11 cellular contexts compared by ENCODE assay signal in genomic region chr19:34310494-34310981, GRCh38. TPM values are rescaled to one million over a fixed set of nuclear protein-coding genes. Genes with fewer than 3 reads are reported as not detected.
DNase-seq lines count a peak whose midpoint lies in the region; ATAC-seq and TF ChIP-seq lines count a peak whose summit lies in the region.
"Had no signal": no experiment of that assay in that cellular context is flagged by ENCODE, and none has a peak within 500 bp of the region (broad histone marks: within the 10 kb centered on the region; RNA-seq: fewer than 3 reads in every experiment).

No MANE protein-coding gene starts in this region.

- CTCF ChIA-PET in HEK293 (lab: Yijun Ruan, JAX): interaction anchor here (1.0 kb wide), 1 partner anchor 11 kb away, joined by 3 read pairs; no protein-coding TSS in a partner anchor

- POLR2A ChIA-PET in HEK293 (lab: Yijun Ruan, JAX): no interaction called here

- DNase-seq in Ammon's horn (ENCODE audit: low spot score) (peak; percentile 57), SHP77 treated with DMSO at 0.1 percent for 48 hours (lab: John Stamatoyannopoulos, UW) (peak; percentile 88), lower lobe of right lung (no peak), NCI-H187 (lab: John Stamatoyannopoulos, UW) (no peak)
- no peak for DNase-seq in stimulated activated CD4-positive, alpha-beta T cell treated with anti-CD3 and anti-CD28 coated beads, Interleukin-2, amount 100 ng/mL, for 48 hours
- DNase-seq: activated CD4-positive, alpha-beta T cell treated with anti-CD3 and anti-CD28 coated beads for 1 hour; heart right ventricle; occipital lobe had no signal

- H3K4me1 ChIP-seq in HEK293 (ENCODE audit: control insufficient read depth, insufficient read depth, low read length) (peaks cover 7% of the 10 kb centered on the region), lower lobe of right lung (peaks cover 24% of the 10 kb centered on the region)

- ATAC-seq in lower lobe of right lung (peak; percentile 27 to 37), SK-N-SH treated with all-trans-retinoic acid at 6 μM for 48 hours (no peak), HG03460 (IDR thresholded peaks at IDR 0.05; ENCODE audit: unreplicated experiment) (no peak)

- TF ChIP-seq CTCF in HEK293 (tag by site-specific recombination; IDR thresholded peaks at IDR 0.05) (no peak), lower lobe of right lung (IDR thresholded peaks at IDR 0.05) (no peak)

- H3K9me3 ChIP-seq in HEK293 (ENCODE audit: control insufficient read depth, insufficient read depth, low read depth, low read length) (no peaks in the 10 kb centered on the region), lower lobe of right lung (no peaks in the 10 kb centered on the region)
- H3K9me3 ChIP-seq: heart right ventricle had no signal

- no peaks in the 10 kb centered on the region for H3K27me3 ChIP-seq in lower lobe of right lung (ENCODE audit: low read depth)
- H3K27me3 ChIP-seq: heart right ventricle had no signal

- peak overlapping the region; percentile 25 for H3K27ac ChIP-seq in HEK293 (ENCODE audit: extremely low read depth, low read depth, low read length)
- no peak overlapping the region for H3K27ac ChIP-seq in lower lobe of right lung

- intact Hi-C loops in lower lobe of right lung (cut with DNase I): no loop called here

- H3K4me3 ChIP-seq in HEK293 (ENCODE audit: low read depth, low read length) (no peak overlapping the region), lower lobe of right lung (no peak overlapping the region)
- H3K4me3 ChIP-seq: heart right ventricle had no signal

- H3K36me3 ChIP-seq in HEK293 (ENCODE audit: control insufficient read depth in 2 of 2, insufficient read depth in 1 of 2, low read length in 2 of 2) (peaks cover 5 to 15% of the 10 kb centered on the region in 2 experiments), lower lobe of right lung (peaks cover 8% of the 10 kb centered on the region)

TF ChIP-seq in HEK293, 187 proteins besides CTCF, POLR2A, EP300 and RAD21:
- TF ChIP-seq BCL6B (tag by site-specific recombination; IDR thresholded peaks at IDR 0.05): no peak
- TF ChIP-seq ZNF132 (tag by site-specific recombination; IDR thresholded peaks at IDR 0.05; ENCODE audit: borderline replicate concordance): no peak
- peak; percentile 96 for TF ChIP-seq ZIC2 (tag by site-specific recombination; IDR thresholded peaks at IDR 0.05)
- 0 out of 2 replicates have a peak, but pooled peaks have one; percentile 33 for TF ChIP-seq ZNF366 (tag by site-specific recombination; conservative IDR thresholded peaks at IDR 0.05)
- no peak for TF ChIP-seq ZFP41 (tag by site-specific recombination; IDR thresholded peaks at IDR 0.05; ENCODE audit: borderline replicate concordance)
- TF ChIP-seq EGR2 (tag by site-specific recombination; IDR thresholded peaks at IDR 0.05; ENCODE audit: low read depth): 0 out of 2 replicates have a peak, but pooled peaks have one; percentile 32
- TF ChIP-seq OSR2 (tag by site-specific recombination; IDR thresholded peaks at IDR 0.05): peak; percentile 33; the same call in 1 of the 2 replicates
- TF ChIP-seq ZNF777 (tag by site-specific recombination; IDR thresholded peaks at IDR 0.05; ENCODE audit: borderline replicate concordance): no peak
- TF ChIP-seq ZNF155 (tag by site-specific recombination; IDR thresholded peaks at IDR 0.05): no peak
- TF ChIP-seq ZNF2 (tag by site-specific recombination; IDR thresholded peaks at IDR 0.05): no peak
- TF ChIP-seq ZNF501 (tag by site-specific recombination; IDR thresholded peaks at IDR 0.05): no peak
- TF ChIP-seq ZNF423 (tag by site-specific recombination; IDR thresholded peaks at IDR 0.05): peak; percentile 64
TF ChIP-seq in HEK293: peak in this region for 5.

TF ChIP-seq in SK-N-SH treated with all-trans-retinoic acid at 6 μM for 48 hours, 23 proteins besides CTCF, POLR2A, EP300 and RAD21:
- TF ChIP-seq CREB5 (CRISPR knock-in tag; IDR thresholded peaks at IDR 0.05; ENCODE audit: low read depth) (no peak), TOX (CRISPR knock-in tag; IDR thresholded peaks at IDR 0.05; ENCODE audit: borderline replicate concordance) (no peak), ZFP3 (CRISPR knock-in tag; IDR thresholded peaks at IDR 0.05) (no peak), ZNF70 (CRISPR knock-in tag; IDR thresholded peaks at IDR 0.05) (no peak), RARB (CRISPR knock-in tag; IDR thresholded peaks at IDR 0.05) (no peak), ZNF8 (CRISPR knock-in tag; IDR thresholded peaks at IDR 0.05) (no peak), ZNF565 (CRISPR knock-in tag; conservative IDR thresholded peaks at IDR 0.05; ENCODE audit: low read depth) (no peak)
- TF ChIP-seq, protein P1, sequence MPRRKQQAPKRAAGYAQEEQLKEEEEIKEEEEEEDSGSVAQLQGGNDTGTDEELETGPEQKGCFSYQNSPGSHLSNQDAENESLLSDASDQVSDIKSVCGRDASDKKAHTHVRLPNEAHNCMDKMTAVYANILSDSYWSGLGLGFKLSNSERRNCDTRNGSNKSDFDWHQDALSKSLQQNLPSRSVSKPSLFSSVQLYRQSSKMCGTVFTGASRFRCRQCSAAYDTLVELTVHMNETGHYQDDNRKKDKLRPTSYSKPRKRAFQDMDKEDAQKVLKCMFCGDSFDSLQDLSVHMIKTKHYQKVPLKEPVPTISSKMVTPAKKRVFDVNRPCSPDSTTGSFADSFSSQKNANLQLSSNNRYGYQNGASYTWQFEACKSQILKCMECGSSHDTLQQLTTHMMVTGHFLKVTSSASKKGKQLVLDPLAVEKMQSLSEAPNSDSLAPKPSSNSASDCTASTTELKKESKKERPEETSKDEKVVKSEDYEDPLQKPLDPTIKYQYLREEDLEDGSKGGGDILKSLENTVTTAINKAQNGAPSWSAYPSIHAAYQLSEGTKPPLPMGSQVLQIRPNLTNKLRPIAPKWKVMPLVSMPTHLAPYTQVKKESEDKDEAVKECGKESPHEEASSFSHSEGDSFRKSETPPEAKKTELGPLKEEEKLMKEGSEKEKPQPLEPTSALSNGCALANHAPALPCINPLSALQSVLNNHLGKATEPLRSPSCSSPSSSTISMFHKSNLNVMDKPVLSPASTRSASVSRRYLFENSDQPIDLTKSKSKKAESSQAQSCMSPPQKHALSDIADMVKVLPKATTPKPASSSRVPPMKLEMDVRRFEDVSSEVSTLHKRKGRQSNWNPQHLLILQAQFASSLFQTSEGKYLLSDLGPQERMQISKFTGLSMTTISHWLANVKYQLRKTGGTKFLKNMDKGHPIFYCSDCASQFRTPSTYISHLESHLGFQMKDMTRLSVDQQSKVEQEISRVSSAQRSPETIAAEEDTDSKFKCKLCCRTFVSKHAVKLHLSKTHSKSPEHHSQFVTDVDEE (CRISPR knock-in tag; IDR thresholded peaks at IDR 0.05): no peak

RNA-seq across cellular contexts. Expression of gene GPI, which starts 54.5 kb away (rescaled TPM):
- total RNA-seq in lower lobe of right lung: 136 TPM

RNA-seq across cellular contexts. Expression of gene GARRE1, which starts 56.2 kb away (rescaled TPM):
- total RNA-seq in lower lobe of right lung: 31.2 TPM

Comparison
In these comparisons a context has a peak if more than half of its experiments do, and no peak if none do; other contexts are left out.
1. DNase-seq: peak in Ammon's horn (single experiment) and SHP77 treated with DMSO at 0.1 percent for 48 hours (single experiment); none in lower lobe of right lung (single experiment), stimulated activated CD4-positive, alpha-beta T cell treated with anti-CD3 and anti-CD28 coated beads, Interleukin-2, amount 100 ng/mL, for 48 hours (0 of 2) and NCI-H187 (0 of 2).
2. ATAC-seq: peak in lower lobe of right lung (2 of 2); none in SK-N-SH treated with all-trans-retinoic acid at 6 μM for 48 hours (single experiment) and HG03460 (single experiment).